ENCODE assay signal across 23 cellular contexts in genomic region chrX:34961662-34962061, GRCh38. TPM values are rescaled to one million over a fixed set of nuclear protein-coding genes. Genes with fewer than 3 reads are reported as not detected.
DNase-seq lines count a peak whose midpoint lies in the region; ATAC-seq, FAIRE-seq and TF ChIP-seq lines count a peak whose summit lies in the region.
"Had no signal": no experiment of that assay in that cellular context is flagged by ENCODE, and none has a peak within 500 bp of the region (broad histone marks: within the 10 kb centered on the region; RNA-seq: fewer than 3 reads in every experiment).

No MANE protein-coding gene starts in this region.

- no peaks in the 10 kb centered on the region for H3K27me3 ChIP-seq in HepG2 (ENCODE audit: control insufficient read depth in 1 of 2, insufficient read depth in 2 of 2, low read length in 2 of 2)
- H3K27me3 ChIP-seq in right lobe of liver: no peaks in the 10 kb centered on the region
- H3K27me3 ChIP-seq in pancreas: peaks cover 0 to 38% (median 1%) of the 10 kb centered on the region in 4 donors

- H3K4me1 ChIP-seq in HepG2 (ENCODE audit: insufficient read depth, low read length): no peaks in the 10 kb centered on the region
- H3K4me1 ChIP-seq in right lobe of liver: no peaks in the 10 kb centered on the region
- no peaks in the 10 kb centered on the region for H3K4me1 ChIP-seq in pancreas

- FAIRE-seq in HepG2 (lab: Jason Lieb, UNC) (no peak), endometrium (lab: Jason Lieb, UNC) (peak; percentile 74), pancreas (lab: Jason Lieb, UNC) (peak; percentile 59)
- FAIRE-seq: A204.1, G401.6, GM12878, GM19239 had no signal

- no peaks in the 10 kb centered on the region for H3K36me3 Mint-ChIP-seq in effector memory CD8-positive, alpha-beta T cell (ENCODE audit: insufficient read depth)
- H3K36me3 Mint-ChIP-seq: CD4-positive, alpha-beta memory T cell had no signal

- no peak overlapping the region for H3K27ac Mint-ChIP-seq in effector memory CD8-positive, alpha-beta T cell
- H3K27ac Mint-ChIP-seq: CD4-positive, alpha-beta memory T cell; H9 had no signal

- no peaks in the 10 kb centered on the region for H3K4me1 Mint-ChIP-seq in effector memory CD8-positive, alpha-beta T cell (ENCODE audit: low read depth in 2 of 2)
- H3K4me1 Mint-ChIP-seq: CD4-positive, alpha-beta memory T cell; H9 had no signal

- no peaks in the 10 kb centered on the region for H4K20me1 ChIP-seq in HepG2 (ENCODE audit: insufficient read depth, low read length)

- no peak overlapping the region for H2AFZ ChIP-seq in HepG2 (ENCODE audit: low read length)
- H2AFZ ChIP-seq: GM23248 had no signal

- no peak overlapping the region for H3K4me2 ChIP-seq in HepG2 (ENCODE audit: low read depth, low read length)

- no peaks in the 10 kb centered on the region for H3K9me3 ChIP-seq in HepG2 (ENCODE audit: low read length)
- no peaks in the 10 kb centered on the region for H3K9me3 ChIP-seq in right lobe of liver
- no peaks in the 10 kb centered on the region for H3K9me3 ChIP-seq in pancreas

- no peak overlapping the region for H3K27ac ChIP-seq in HepG2 (ENCODE audit: extremely low read length, insufficient read depth, low read length)
- no peak overlapping the region for H3K27ac ChIP-seq in right lobe of liver
- no peak overlapping the region for H3K27ac ChIP-seq in pancreas
- H3K27ac ChIP-seq: 22Rv1, GM23248 had no signal

- CTCF ChIA-PET in HepG2 (lab: Yijun Ruan, JAX; ENCODE audit: low intra/inter-chr PET ratio, low total read pairs): no interaction called here

- no peaks in the 10 kb centered on the region for H3K79me2 ChIP-seq in HepG2 (ENCODE audit: insufficient read depth, low read length)

- no peaks in the 10 kb centered on the region for H3K9me3 Mint-ChIP-seq in effector memory CD8-positive, alpha-beta T cell

- TF ChIP-seq RAD21 in HepG2 (CRISPR knock-in tag; IDR thresholded peaks at IDR 0.05): no peak

- no peak overlapping the region for H3K9ac ChIP-seq in HepG2 (ENCODE audit: insufficient read depth, low read depth, low read length)
- H3K9ac ChIP-seq: GM23248 had no signal

- in situ Hi-C loops in HepG2 (cut with HindIII; ENCODE audit: extremely low pct_ligation_motif_present, low pct_unique_long_range_greater_than_20kb): no loop called here

- no peak for TF ChIP-seq CTCF in HepG2 (CRISPR knock-in tag; IDR thresholded peaks at IDR 0.05)
- TF ChIP-seq CTCF in right lobe of liver (IDR thresholded peaks at IDR 0.05): no peak
- TF ChIP-seq CTCF in pancreas (IDR thresholded peaks at IDR 0.05): no peak

- DNase-seq in HepG2 (ENCODE audit: low spot score): no peak
- DNase-seq in right lobe of liver: no peak
- DNase-seq in pancreas: no peak
- no peak for DNase-seq in effector memory CD8-positive, alpha-beta T cell
- DNase-seq in AML-193 (lab: John Stamatoyannopoulos, UW): no peak
- DNase-seq: ACHN; C1 segment of cervical spinal cord; Calu3; CD4-positive, alpha-beta memory T cell; COR-L47; DMS153; DND-41; GM23248; H9 had no signal

- BruUV-seq in HepG2 (replicated peaks; lab: Mats Ljungman, UMichigan): no TSS peak

- no peak for TF ChIP-seq EP300 in HepG2 (IDR thresholded peaks at IDR 0.05; ENCODE audit: low read depth in 2 of 2, low read length in 2 of 2)
- no peak for TF ChIP-seq EP300 in HepG2 (CRISPR knock-in tag; IDR thresholded peaks at IDR 0.05; ENCODE audit: borderline replicate concordance)

- ATAC-seq in HepG2: no peak
- no peak for ATAC-seq in right lobe of liver
- no peak for ATAC-seq in pancreas
- no peak for ATAC-seq in effector memory CD8-positive, alpha-beta T cell (replicated peaks)
- ATAC-seq: GM12878, HCT116 had no signal

- no peak for TF ChIP-seq POLR2A in HepG2 (IDR thresholded peaks at IDR 0.05; ENCODE audit: insufficient read depth in 1 of 2, low read depth in 2 of 2, low read length in 2 of 2)
- no peak for TF ChIP-seq POLR2A in right lobe of liver (IDR thresholded peaks at IDR 0.05)

- intact Hi-C loops in HepG2 (cut with micrococcal nuclease; ENCODE audit: unreplicated experiment): no loop called here
- intact Hi-C loops in right lobe of liver (cut with DNase I): no loop called here
- intact Hi-C loops in pancreas (cut with DNase I): no loop called here

- POLR2A ChIA-PET in HepG2 (lab: Yijun Ruan, JAX): no interaction called here

- no peak overlapping the region for H3K4me3 ChIP-seq in HepG2 (replicated peaks in 1 of 3; ENCODE audit: insufficient read depth in 1 of 3, low read depth in 2 of 3, low read length in 3 of 3)
- H3K4me3 ChIP-seq in right lobe of liver: no peak overlapping the region
- H3K4me3 ChIP-seq in pancreas: no peak overlapping the region
- H3K4me3 ChIP-seq: GM12878, GM23248 had no signal

- no peaks in the 10 kb centered on the region for H3K36me3 ChIP-seq in HepG2 (replicated peaks in 1 of 2; ENCODE audit: control insufficient read depth in 1 of 2, insufficient read depth in 2 of 2, low read length in 2 of 2)
- no peaks in the 10 kb centered on the region for H3K36me3 ChIP-seq in right lobe of liver
- H3K36me3 ChIP-seq in pancreas: no peaks in the 10 kb centered on the region

- H3K4me3 Mint-ChIP-seq in effector memory CD8-positive, alpha-beta T cell: no peak overlapping the region
- H3K4me3 Mint-ChIP-seq: CD4-positive, alpha-beta memory T cell; H9 had no signal

- H3K27me3 Mint-ChIP-seq in effector memory CD8-positive, alpha-beta T cell: no peaks in the 10 kb centered on the region
- H3K27me3 Mint-ChIP-seq: CD4-positive, alpha-beta memory T cell had no signal

TF ChIP-seq in HepG2, 621 proteins besides CTCF, POLR2A, EP300 and RAD21 (continues in another document):
- TF ChIP-seq MAFK (conservative IDR thresholded peaks at IDR 0.05 in 1 of 2, IDR thresholded peaks at IDR 0.05 in 1 of 2; ENCODE audit: low read length in 2 of 2): peak; percentile 10 to 42; a peak in 2 of 4 replicates
- TF ChIP-seq MAFF (IDR thresholded peaks at IDR 0.05; ENCODE audit: low read depth, low read length): peak; percentile 29; the same call in 1 of the 2 replicates
- no peak for TF ChIP-seq GPBP1L1 (CRISPR knock-in tag; IDR thresholded peaks at IDR 0.05)
- TF ChIP-seq RXRA (CRISPR knock-in tag; IDR thresholded peaks at IDR 0.05): no peak
- TF ChIP-seq HNF1B (CRISPR knock-in tag; IDR thresholded peaks at IDR 0.05): no peak
- TF ChIP-seq TEF (CRISPR knock-in tag; IDR thresholded peaks at IDR 0.05): no peak
- TF ChIP-seq HHEX (CRISPR knock-in tag; IDR thresholded peaks at IDR 0.05): no peak

RNA-seq across cellular contexts. Expression of gene FAM47B, which starts 19.1 kb away (rescaled TPM):
- total RNA-seq in HepG2 (2016; rRNA removed; fragmentation: Illumina TruSeq; extraction: Trizol) (not detected in 2 replicates), right lobe of liver (not detected), pancreas (not detected)
- total RNA-seq in HepG2 (2016; cell fraction: cytosol; rRNA removed; fragmentation: Illumina TruSeq; extraction: Trizol; ENCODE audit: low read depth): not detected in 2 replicates
- total RNA-seq in HepG2 (2016; cell fraction: insoluble cytoplasmic fraction; rRNA removed; fragmentation: Illumina TruSeq; extraction: Trizol): not detected in 2 replicates
- total RNA-seq in HepG2 (2016; cell fraction: membrane; rRNA removed; fragmentation: Illumina TruSeq; extraction: Trizol): not detected in 2 replicates
- not detected in 2 replicates for total RNA-seq in HepG2 (2016; cell fraction: nucleus; rRNA removed; fragmentation: Illumina TruSeq; extraction: Trizol)
- polyA plus RNA-seq in HepG2 (2011; rRNA removed) (not detected in 2 replicates), pancreas (not detected)
- not detected in 2 replicates for polyA plus RNA-seq in HepG2 (2011; cell fraction: cytosol; rRNA removed)
- not detected in 2 replicates for polyA plus RNA-seq in HepG2 (2011; cell fraction: nucleus; rRNA removed)
- polyA plus RNA-seq in HepG2 (2012): not detected in 2 replicates
- polyA plus RNA-seq in HepG2 (2016; cell fraction: cytosol; fragmentation: Illumina TruSeq; extraction: Trizol; ENCODE audit: low read depth): not detected in 2 replicates
- not detected in 2 replicates for polyA plus RNA-seq in HepG2 (2016; cell fraction: insoluble cytoplasmic fraction; fragmentation: Illumina TruSeq; extraction: Trizol; ENCODE audit: low read depth)
- not detected in 2 replicates for polyA plus RNA-seq in HepG2 (2016; cell fraction: membrane; fragmentation: Illumina TruSeq; extraction: Trizol; ENCODE audit: low read depth)
- not detected in 2 replicates for polyA plus RNA-seq in HepG2 (2016; cell fraction: nucleus; fragmentation: Illumina TruSeq; extraction: Trizol; ENCODE audit: insufficient read depth, low read depth)
- polyA minus RNA-seq in HepG2 (2011; rRNA and poly(A)+ RNA removed; ENCODE audit: low replicate concordance): not detected in 2 replicates
- polyA minus RNA-seq in HepG2 (2011; cell fraction: cytosol; rRNA and poly(A)+ RNA removed): not detected in 2 replicates
- polyA minus RNA-seq in HepG2 (2011; cell fraction: nucleus; rRNA and poly(A)+ RNA removed): not detected in 2 replicates
- total RNA-seq: Calu3; CD4-positive, alpha-beta memory T cell; GM12878; GM23248; H4; H9 had no signal
- polyA plus RNA-seq: BJ; CD4-positive, alpha-beta memory T cell; GM12878; GM23248 had no signal
